Comparison of ENCODE assay signal across 9 cellular contexts in genomic region chr6:125834347-125834746, GRCh38. TPM values are rescaled to one million over a fixed set of nuclear protein-coding genes. Genes with fewer than 3 reads are reported as not detected.
A peak's percentile ranks its signal among the peaks of the same experiment; 100 is the strongest.
DNase-seq lines count a peak whose midpoint lies in the region; ATAC-seq and TF ChIP-seq lines count a peak whose summit lies in the region.
"Had no signal": no experiment of that assay in that cellular context is flagged by ENCODE, and none has a peak within 500 bp of the region (broad histone marks: within the 10 kb centered on the region; RNA-seq: fewer than 3 reads in every experiment).

No MANE protein-coding gene starts in this region.

- H3K9me3 Mint-ChIP-seq in mesothelial cell of epicardium, result no peaks in the 10 kb centered on the region

- peak; percentile 78 for ATAC-seq in GM18508 (IDR thresholded peaks at IDR 0.05; ENCODE audit: insufficient read depth, unreplicated experiment)
- ATAC-seq in GM21723 (IDR thresholded peaks at IDR 0.05; ENCODE audit: unreplicated experiment), result peak; percentile 71

- H3K27me3 ChIP-seq in Karpas-422 (ENCODE audit: low read length), result no peaks in the 10 kb centered on the region
- no peaks in the 10 kb centered on the region for H3K27me3 ChIP-seq in brain microvascular endothelial cell (replicated peaks)

- peak overlapping the region; percentile 85 for H3K27ac Mint-ChIP-seq in mesothelial cell of epicardium

- DNase-seq in Karpas-422, result no peak
- DNase-seq in mesothelial cell of epicardium (ENCODE audit: low spot score in 2 of 2, unreplicated experiment in 2 of 2), result no peak
- DNase-seq in stimulated activated CD4-positive, alpha-beta T cell treated with anti-CD3 and anti-CD28 coated beads, Interleukin-2, amount 100 ng/mL, for 48 hours, result no peak
- no peak for DNase-seq in NCI-H1048 (lab: John Stamatoyannopoulos, UW)
- no peak for DNase-seq in brain microvascular endothelial cell
- DNase-seq in HUDEP-2 (lab: John Stamatoyannopoulos, UW; ENCODE audit: unreplicated experiment in 76 of 76), result no peak
- DNase-seq: DMS79 had no signal

- H3K4me3 Mint-ChIP-seq in mesothelial cell of epicardium, result no peak overlapping the region

- no peaks in the 10 kb centered on the region for H4K20me1 ChIP-seq in Karpas-422 (ENCODE audit: insufficient read depth, low read depth, low read length)

- H3K27me3 Mint-ChIP-seq in mesothelial cell of epicardium (ENCODE audit: low read depth), result no peaks in the 10 kb centered on the region

- H3K36me3 Mint-ChIP-seq in mesothelial cell of epicardium, result no peaks in the 10 kb centered on the region

- H3K4me3 ChIP-seq in Karpas-422 (ENCODE audit: low read length), result no peak overlapping the region
- H3K4me3 ChIP-seq in brain microvascular endothelial cell (ENCODE audit: low read depth, low read length), result no peak overlapping the region

- peaks cover 98% of the 10 kb centered on the region for H3K79me2 ChIP-seq in Karpas-422 (ENCODE audit: low read length)

- H3K4me1 ChIP-seq in Karpas-422 (ENCODE audit: low read length), result peaks cover 41% of the 10 kb centered on the region

- H3K4me1 Mint-ChIP-seq in mesothelial cell of epicardium, result peaks cover 35% of the 10 kb centered on the region

- no peaks in the 10 kb centered on the region for H3K9me3 ChIP-seq in Karpas-422 (ENCODE audit: low read length)

- H2AFZ ChIP-seq in Karpas-422 (ENCODE audit: low read length), result no peak overlapping the region

- H3K4me2 ChIP-seq in Karpas-422 (ENCODE audit: low read depth, low read length, poor library complexity, severe bottlenecking), result no peak overlapping the region

- in situ Hi-C loops in brain microvascular endothelial cell (cut with HindIII; ENCODE audit: low pct_ligation_motif_present, low sequenced_read_pairs), result no loop called here

- TF ChIP-seq CTCF in mesothelial cell of epicardium (IDR thresholded peaks at IDR 0.05; ENCODE audit: unreplicated experiment) (no peak), brain microvascular endothelial cell (IDR thresholded peaks at IDR 0.05; ENCODE audit: low read depth, low read length, missing control alignments) (no peak)

- H3K27ac ChIP-seq in Karpas-422 (ENCODE audit: low read length) (peak overlapping the region; percentile 13; the same call in 1 of the 2 replicates), brain microvascular endothelial cell (no peak overlapping the region)

- no peaks in the 10 kb centered on the region for H3K36me3 ChIP-seq in Karpas-422 (ENCODE audit: insufficient read depth, low read length)
- no peaks in the 10 kb centered on the region for H3K36me3 ChIP-seq in brain microvascular endothelial cell (replicated peaks)

- no peak overlapping the region for H3K9ac ChIP-seq in Karpas-422 (ENCODE audit: low read length)

- H3K9me2 ChIP-seq in Karpas-422 (replicated peaks; ENCODE audit: insufficient read depth, low read length), result no peaks in the 10 kb centered on the region

RNA-seq across cellular contexts. Expression of gene NCOA7, which starts 43.6 kb away (rescaled TPM):
- 28.6 and 34.2 TPM in 2 replicates for total RNA-seq in Karpas-422 (2014; rRNA removed; shearing (Covaris generic); ENCODE audit: low replicate concordance)
- 43.5 to 52.4 TPM (median 45.7 TPM) in 3 replicates for total RNA-seq in mesothelial cell of epicardium
